In genomic region chr21:14718957-14719356, GRCh38 we compare ENCODE assay signal across 18 cellular contexts.
DNase-seq lines count a peak whose midpoint lies in the region; TF ChIP-seq lines count a peak whose summit lies in the region.
"Had no signal": no experiment of that assay in that cellular context is flagged by ENCODE, and none has a peak within 500 bp of the region (broad histone marks: within the 10 kb centered on the region; RNA-seq: fewer than 3 reads in every experiment).

No MANE protein-coding gene starts in this region.

- H4K20me1 ChIP-seq in mammary epithelial cell (ENCODE audit: insufficient read depth, low read length), result no peaks in the 10 kb centered on the region

- H3K4me1 ChIP-seq in mammary epithelial cell (ENCODE audit: insufficient read depth, low read length), result no peaks in the 10 kb centered on the region
- H3K4me1 ChIP-seq: HAP-1 had no signal

- no peaks in the 10 kb centered on the region for H3K79me2 ChIP-seq in mammary epithelial cell (ENCODE audit: insufficient read depth, low read length)

- intact Hi-C loops in mammary epithelial cell (cut with micrococcal nuclease) (no loop called here), MCF 10A (cut with micrococcal nuclease) (no loop called here)

- no peaks in the 10 kb centered on the region for H3K27me3 ChIP-seq in mammary epithelial cell (ENCODE audit: insufficient read depth, low read length)

- CTCF ChIA-PET in mammary epithelial cell (lab: Charles Lee; ENCODE audit: low non-redundant PET), result no interaction called here
- CTCF ChIA-PET in MCF 10A (lab: Yijun Ruan, JAX), result interaction anchor here (0.8 to 1.6 kb wide), 3 partner anchors 14 to 764 kb away, joined by 3 read pairs; no protein-coding TSS in a partner anchor

- no peak overlapping the region for H3K27ac ChIP-seq in mammary epithelial cell (ENCODE audit: insufficient read depth, low read depth, low read length)
- H3K27ac ChIP-seq: 22Rv1 had no signal

- H3K4me1 Mint-ChIP-seq in MCF 10A (ENCODE audit: insufficient read depth, unreplicated experiment) (no peaks in the 10 kb centered on the region), endothelial cell (ENCODE audit: unreplicated experiment) (peaks cover 5% of the 10 kb centered on the region)

- in situ Hi-C loops in mammary epithelial cell (cut with MboI; ENCODE audit: low sequenced_read_pairs in 2 of 2), result loop anchor here in 1 of 2 donors (25.0 kb wide), 1 partner anchor 107 kb away; no protein-coding TSS in a partner anchor

- dilution Hi-C loops in mammary epithelial cell (cut with HindIII; ENCODE audit: low sequenced_read_pairs), result no loop called here

- H3K9ac ChIP-seq in mammary epithelial cell (ENCODE audit: insufficient read depth, low read length), result peak overlapping the region; percentile 10

- H3K27me3 Mint-ChIP-seq in MCF 10A (ENCODE audit: insufficient read depth, unreplicated experiment) (no peaks in the 10 kb centered on the region), endothelial cell (ENCODE audit: unreplicated experiment) (no peaks in the 10 kb centered on the region)
- H3K27me3 Mint-ChIP-seq: CD4-positive, alpha-beta memory T cell had no signal

- H3K9me3 Mint-ChIP-seq in MCF 10A (ENCODE audit: unreplicated experiment) (peaks cover 10% of the 10 kb centered on the region), endothelial cell (ENCODE audit: unreplicated experiment) (no peaks in the 10 kb centered on the region)

- no peak overlapping the region for H3K4me2 ChIP-seq in mammary epithelial cell (ENCODE audit: insufficient read depth, low read depth, low read length)

- no peak overlapping the region for H3K27ac Mint-ChIP-seq in MCF 10A (ENCODE audit: low read depth, unreplicated experiment)
- no peak overlapping the region for H3K27ac Mint-ChIP-seq in endothelial cell (ENCODE audit: unreplicated experiment)
- H3K27ac Mint-ChIP-seq: CD4-positive, alpha-beta memory T cell; HFFc6 had no signal

- BruUV-seq in mammary epithelial cell (replicated peaks; lab: Mats Ljungman, UMichigan), result no TSS peak
- no TSS peak for BruUV-seq in MCF 10A (replicated peaks; lab: Mats Ljungman, UMichigan)

- H3K4me3 Mint-ChIP-seq in MCF 10A (ENCODE audit: unreplicated experiment), result no peak overlapping the region
- H3K4me3 Mint-ChIP-seq in endothelial cell (ENCODE audit: unreplicated experiment), result no peak overlapping the region
- H3K4me3 Mint-ChIP-seq: CD4-positive, alpha-beta memory T cell; HFFc6 had no signal

- H2AFZ ChIP-seq in mammary epithelial cell (ENCODE audit: low read depth, low read length), result no peak overlapping the region

- TF ChIP-seq CTCF in mammary epithelial cell (conservative IDR thresholded peaks at IDR 0.05 in 1 of 2, IDR thresholded peaks at IDR 0.05 in 1 of 2; ENCODE audit: extremely low read depth in 1 of 2, insufficient read depth in 1 of 2, low read depth in 1 of 2, low read length in 2 of 2), result no peak
- no peak for TF ChIP-seq CTCF in MCF 10A (IDR thresholded peaks at IDR 0.05; ENCODE audit: unreplicated experiment)
- no peak for TF ChIP-seq CTCF in endothelial cell (IDR thresholded peaks at IDR 0.05; ENCODE audit: unreplicated experiment)

- H3K9me3 ChIP-seq in mammary epithelial cell (replicated peaks; ENCODE audit: insufficient read depth, low read length), result no peaks in the 10 kb centered on the region
- H3K9me3 ChIP-seq: HAP-1 had no signal

- no peak overlapping the region for H3K4me3 ChIP-seq in mammary epithelial cell (replicated peaks in 1 of 3; ENCODE audit: insufficient read depth in 1 of 3, low read depth in 2 of 3, low read length in 3 of 3)
- H3K4me3 ChIP-seq: HAP-1 had no signal

- POLR2A ChIA-PET in MCF 10A (lab: Yijun Ruan, JAX), result interaction anchor here (0.6 kb wide), 1 partner anchor 185 kb away, joined by 3 read pairs; no protein-coding TSS in a partner anchor

- no peaks in the 10 kb centered on the region for H3K36me3 ChIP-seq in mammary epithelial cell (ENCODE audit: insufficient read depth, low read length)
- H3K36me3 ChIP-seq: HAP-1 had no signal

- no peaks in the 10 kb centered on the region for H3K36me3 Mint-ChIP-seq in MCF 10A (ENCODE audit: insufficient read depth, unreplicated experiment)
- H3K36me3 Mint-ChIP-seq in endothelial cell (ENCODE audit: low read depth, unreplicated experiment), result no peaks in the 10 kb centered on the region
- H3K36me3 Mint-ChIP-seq: CD4-positive, alpha-beta memory T cell had no signal

- no peak for DNase-seq in mammary epithelial cell
- DNase-seq in MCF 10A (ENCODE audit: unreplicated experiment), result no peak
- DNase-seq in UCSD-AML1 (lab: John Stamatoyannopoulos, UW; ENCODE audit: unreplicated experiment), result peak; percentile 15
- peak; percentile 5 for DNase-seq in myocyte (ENCODE audit: low read depth)
- no peak for DNase-seq in endothelial cell (ENCODE audit: low spot score)
- DNase-seq in T-helper 2 cell, result no peak
- DNase-seq in Ammon's horn (ENCODE audit: low spot score), result no peak
- no peak for DNase-seq in mucosa of gallbladder (ENCODE audit: low spot score)
- DNase-seq: C1 segment of cervical spinal cord; Calu3; CD4-positive, alpha-beta memory T cell; COR-L47; DMS53; DMS79 treated with DMSO at 0.1 percent for 48 hours; GOT3; HFFc6 had no signal

- 4% methylated on average over 6 of the region's 6 CpGs for WGBS in mammary epithelial cell (ENCODE audit: low coverage, missing lambda C conversion rate)

Comparison
In these comparisons a context has a peak if more than half of its experiments do, and no peak if none do; other contexts are left out.
1. DNase-seq: peak in UCSD-AML1 (single experiment) and myocyte (single experiment); none in mammary epithelial cell (single experiment), MCF 10A (single experiment), endothelial cell (single experiment), T-helper 2 cell (0 of 5), Ammon's horn (single experiment) and mucosa of gallbladder (single experiment).